1 cellular context compared by ENCODE assay signal in genomic region chr1:68819190-68819829, GRCh38.
TF ChIP-seq lines count a peak whose summit lies in the region.

No MANE protein-coding gene starts in this region.

TF ChIP-seq in IMR-90, 13 proteins besides CTCF, POLR2A, EP300 and RAD21 (continued from another document):
- TF ChIP-seq, protein P1, sequence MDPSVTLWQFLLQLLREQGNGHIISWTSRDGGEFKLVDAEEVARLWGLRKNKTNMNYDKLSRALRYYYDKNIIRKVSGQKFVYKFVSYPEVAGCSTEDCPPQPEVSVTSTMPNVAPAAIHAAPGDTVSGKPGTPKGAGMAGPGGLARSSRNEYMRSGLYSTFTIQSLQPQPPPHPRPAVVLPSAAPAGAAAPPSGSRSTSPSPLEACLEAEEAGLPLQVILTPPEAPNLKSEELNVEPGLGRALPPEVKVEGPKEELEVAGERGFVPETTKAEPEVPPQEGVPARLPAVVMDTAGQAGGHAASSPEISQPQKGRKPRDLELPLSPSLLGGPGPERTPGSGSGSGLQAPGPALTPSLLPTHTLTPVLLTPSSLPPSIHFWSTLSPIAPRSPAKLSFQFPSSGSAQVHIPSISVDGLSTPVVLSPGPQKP (IDR thresholded peaks at IDR 0.05; ENCODE audit: borderline replicate concordance, low read depth, low read length), result no peak
- no peak for TF ChIP-seq SMC3 (IDR thresholded peaks at IDR 0.05; ENCODE audit: low read depth, low read length)
- no peak for TF ChIP-seq MXI1 (IDR thresholded peaks at IDR 0.05; ENCODE audit: borderline replicate concordance, low read depth, low read length)
- no peak for TF ChIP-seq CHD1 (IDR thresholded peaks at IDR 0.05; ENCODE audit: low read depth, low read length)
- TF ChIP-seq RFX5 (IDR thresholded peaks at IDR 0.05; ENCODE audit: low read depth, low read length), result no peak
- no peak for TF ChIP-seq CEBPB (IDR thresholded peaks at IDR 0.05; ENCODE audit: low read depth, low read length)
- TF ChIP-seq FOS (IDR thresholded peaks at IDR 0.05; ENCODE audit: low read depth, low read length), result no peak
- TF ChIP-seq RCOR1 (IDR thresholded peaks at IDR 0.05; ENCODE audit: insufficient replicate concordance, low read length), result no peak
- TF ChIP-seq BHLHE40 (IDR thresholded peaks at IDR 0.05; ENCODE audit: low read depth, low read length), result no peak
- TF ChIP-seq MAFK (IDR thresholded peaks at IDR 0.05; ENCODE audit: low read depth, low read length), result no peak
